In genomic region chr4:4412661-4413372, GRCh38 we compare ENCODE assay signal across 21 cellular contexts. TPM values are rescaled to one million over a fixed set of nuclear protein-coding genes. Genes with fewer than 3 reads are reported as not detected.
DNase-seq lines count a peak whose midpoint lies in the region; ATAC-seq, FAIRE-seq and TF ChIP-seq lines count a peak whose summit lies in the region.
"Had no signal": no experiment of that assay in that cellular context is flagged by ENCODE, and none has a peak within 500 bp of the region (broad histone marks: within the 10 kb centered on the region; RNA-seq: fewer than 3 reads in every experiment).

No MANE protein-coding gene starts in this region.

- peak overlapping the region; percentile 60 for H3K27ac Mint-ChIP-seq in CD8-positive, alpha-beta T cell
- H3K27ac Mint-ChIP-seq in H9, result peak overlapping the region in 2 of 3 experiments; percentile 52 to 54; a peak in 2 of 7 replicates
- H3K27ac Mint-ChIP-seq: IgD-negative memory B cell had no signal

- peaks cover 61% of the 10 kb centered on the region for H3K36me3 Mint-ChIP-seq in CD8-positive, alpha-beta T cell
- peaks cover 0 to 10% (median 6%) of the 10 kb centered on the region in 3 experiments; a peak in 6 of 7 replicates for H3K36me3 Mint-ChIP-seq in H9 (ENCODE audit: insufficient read depth in 1 of 3, low read depth in 3 of 3)

- WGBS in H9 (ENCODE audit: extremely low coverage, insufficient read length, low lambda C conversion rate), result no CpG with 5 or more reads among the region's 18 CpGs

- H3K4me2 ChIP-seq in H9 (ENCODE audit: insufficient read depth, insufficient read length, low read length), result no peak overlapping the region
- H3K4me2 ChIP-seq in osteoblast (ENCODE audit: insufficient read depth, low read length), result no peak overlapping the region

- H2BK20ac ChIP-seq in H9 (ENCODE audit: low read depth, low read length, poor library complexity, severe bottlenecking), result no peak overlapping the region

- H3K9me3 ChIP-seq in CD8-positive, alpha-beta T cell (ENCODE audit: low read length), result no peaks in the 10 kb centered on the region
- H3K9me3 ChIP-seq in H9 (ENCODE audit: control insufficient read depth, low read depth, low read length) (no peaks in the 10 kb centered on the region), kidney (ENCODE audit: control insufficient read depth in 1 of 2, low read length in 2 of 2) (no peaks in the 10 kb centered on the region), osteoblast (ENCODE audit: low read depth, low read length) (no peaks in the 10 kb centered on the region)
- H3K9me3 ChIP-seq: MG63 had no signal

- H3K56ac ChIP-seq in H9 (ENCODE audit: insufficient read length, low read depth, low read length), result no peak overlapping the region

- no peaks in the 10 kb centered on the region for H3K79me2 ChIP-seq in H9 (ENCODE audit: insufficient read depth, low read length)
- no peaks in the 10 kb centered on the region for H3K79me2 ChIP-seq in osteoblast (ENCODE audit: insufficient read depth, low read length)

- no peaks in the 10 kb centered on the region for H3K9me3 Mint-ChIP-seq in CD8-positive, alpha-beta T cell
- peaks cover 0 to 2% of the 10 kb centered on the region in 2 experiments; a peak in 2 of 5 replicates for H3K9me3 Mint-ChIP-seq in H9

- H2AFZ ChIP-seq in H9 (ENCODE audit: low read length) (no peak overlapping the region), osteoblast (ENCODE audit: low read length) (no peak overlapping the region)

- no peaks in the 10 kb centered on the region for H3K79me1 ChIP-seq in H9 (ENCODE audit: insufficient read depth, low read depth, low read length, poor library complexity, severe bottlenecking)

- no peak for FAIRE-seq in kidney (lab: Jason Lieb, UNC)
- FAIRE-seq: G401.6 had no signal

- ATAC-seq in CD8-positive, alpha-beta T cell, result no peak
- no peak for ATAC-seq in esophagus mucosa
- ATAC-seq: HCT116 had no signal

- H4K20me1 ChIP-seq in H9 (ENCODE audit: control insufficient read depth, insufficient read depth, insufficient read length), result no peaks in the 10 kb centered on the region
- no peaks in the 10 kb centered on the region for H4K20me1 ChIP-seq in osteoblast (ENCODE audit: insufficient read depth, low read length)

- H3K23ac ChIP-seq in H9 (ENCODE audit: insufficient read length, low read depth, low read length), result no peak overlapping the region

- CTCF ChIA-PET in CD8-positive, alpha-beta T cell (lab: Charles Lee), result interaction anchor here (1.3 to 2.2 kb wide), 2 partner anchors 12 to 153 kb away, joined by 3 to 8 read pairs; no protein-coding TSS in a partner anchor

- no peak overlapping the region for H2BK12ac ChIP-seq in H9 (ENCODE audit: insufficient read length, low read depth, low read length)

- H3K9ac ChIP-seq in H9 (ENCODE audit: extremely low read depth, insufficient read length, low read length) (no peak overlapping the region), kidney (ENCODE audit: low read length in 2 of 2) (no peak overlapping the region)

- H3K36me3 ChIP-seq in CD8-positive, alpha-beta T cell (ENCODE audit: insufficient read depth, low read length), result peaks cover 11% of the 10 kb centered on the region
- H3K36me3 ChIP-seq in kidney (ENCODE audit: control insufficient read depth in 1 of 2, insufficient read depth in 2 of 2, low read length in 2 of 2) (no peaks in the 10 kb centered on the region), osteoblast (ENCODE audit: insufficient read depth, low read length) (no peaks in the 10 kb centered on the region)
- H3K36me3 ChIP-seq: MG63 had no signal

- H3K4me1 ChIP-seq in CD8-positive, alpha-beta T cell (ENCODE audit: insufficient read depth, low read length), result peaks cover 5% of the 10 kb centered on the region
- H3K4me1 ChIP-seq in H9 (ENCODE audit: insufficient read depth, low read length) (no peaks in the 10 kb centered on the region), kidney (ENCODE audit: control insufficient read depth in 1 of 2, insufficient read depth in 1 of 2, low read depth in 1 of 2, low read length in 2 of 2) (no peaks in the 10 kb centered on the region), osteoblast (ENCODE audit: insufficient read depth, low read length) (no peaks in the 10 kb centered on the region)

- H4K5ac ChIP-seq in H9 (ENCODE audit: insufficient read length, low read depth, low read length), result no peak overlapping the region

- no peak overlapping the region for H2BK15ac ChIP-seq in H9 (ENCODE audit: low read depth, low read length)

- H4K91ac ChIP-seq in H9 (ENCODE audit: insufficient read length, low read depth, low read length), result no peak overlapping the region

- H2BK5ac ChIP-seq in H9 (ENCODE audit: insufficient read length, low read length), result no peak overlapping the region

- no peak overlapping the region for H3K4me3 ChIP-seq in CD8-positive, alpha-beta T cell (ENCODE audit: low read depth, low read length)
- H3K4me3 ChIP-seq in kidney (ENCODE audit: low read length in 2 of 2) (no peak overlapping the region), osteoblast (ENCODE audit: insufficient read depth, low read length) (no peak overlapping the region)
- H3K4me3 ChIP-seq: MG63 had no signal

- no peaks in the 10 kb centered on the region for H3K23me2 ChIP-seq in H9 (ENCODE audit: insufficient read length, low read depth, low read length, poor library complexity, severe bottlenecking)

- H3K27ac ChIP-seq in CD8-positive, alpha-beta T cell (ENCODE audit: low read depth, low read length), result no peak overlapping the region
- H3K27ac ChIP-seq in H9 (ENCODE audit: insufficient read length, low read depth, low read length), result no peak overlapping the region
- no peak overlapping the region for H3K27ac ChIP-seq in kidney (ENCODE audit: low read depth in 2 of 2, low read length in 2 of 2)
- H3K27ac ChIP-seq in osteoblast (ENCODE audit: low read depth, low read length), result no peak overlapping the region
- H3K27ac ChIP-seq: C4-2B had no signal

- no peak overlapping the region for H2AK5ac ChIP-seq in H9 (ENCODE audit: insufficient read length, low read length)

- H3K4me3 Mint-ChIP-seq in CD8-positive, alpha-beta T cell, result no peak overlapping the region
- H3K4me3 Mint-ChIP-seq in H9, result no peak overlapping the region
- H3K4me3 Mint-ChIP-seq: IgD-negative memory B cell had no signal

- no peak for DNase-seq in CD8-positive, alpha-beta T cell
- DNase-seq in H9 (no peak), kidney (peak; percentile 41), osteoblast (ENCODE audit: insufficient read length, low spot score, missing footprints) (peak; percentile 45), GM03348 (ENCODE audit: low spot score) (no peak), inferior parietal cortex (ENCODE audit: extremely low spot score) (no peak)
- DNase-seq: DND-41, Karpas-422, MG63, NCI-H1048, NCI-H1436, NCI-H2081, NCI-H2171 treated with DMSO at 0.1 percent for 48 hours, NCI-H446, NCI-H69, Right ventricle myocardium superior had no signal

- no peak overlapping the region for H3K4ac ChIP-seq in H9 (ENCODE audit: low read depth, low read length)

- intact Hi-C loops in CD8-positive, alpha-beta T cell (cut with DNase I, micrococcal nuclease), result no loop called here
- intact Hi-C loops in kidney (cut with DNase I), result no loop called here

- H2BK120ac ChIP-seq in H9 (ENCODE audit: low read depth, low read length, poor library complexity, severe bottlenecking), result no peak overlapping the region

- H3T11ph ChIP-seq in H9 (ENCODE audit: low read length), result no peak overlapping the region

- POLR2A ChIA-PET in CD8-positive, alpha-beta T cell (lab: Charles Lee), result no interaction called here

- no peak for TF ChIP-seq CTCF in CD8-positive, alpha-beta T cell (IDR thresholded peaks at IDR 0.05)
- no peak for TF ChIP-seq CTCF in H9 (conservative IDR thresholded peaks at IDR 0.05)
- no peak for TF ChIP-seq CTCF in kidney (IDR thresholded peaks at IDR 0.05; ENCODE audit: borderline replicate concordance, extremely low read depth, insufficient read depth)
- TF ChIP-seq CTCF in osteoblast (IDR thresholded peaks at IDR 0.05; ENCODE audit: extremely low read depth, low read depth, low read length), result no peak

- H3K4me1 Mint-ChIP-seq in CD8-positive, alpha-beta T cell (ENCODE audit: low read depth), result peaks cover 16% of the 10 kb centered on the region
- peaks cover 0 to 4% of the 10 kb centered on the region in 2 experiments; a peak in 1 of 4 replicates for H3K4me1 Mint-ChIP-seq in H9
- H3K4me1 Mint-ChIP-seq: IgD-negative memory B cell had no signal

- no peak overlapping the region for H4K8ac ChIP-seq in H9 (replicated peaks; ENCODE audit: insufficient read length, low read depth, low read length)

- no peaks in the 10 kb centered on the region for H3K27me3 Mint-ChIP-seq in CD8-positive, alpha-beta T cell (ENCODE audit: low read depth)
- H3K27me3 Mint-ChIP-seq in H9 (ENCODE audit: low read depth), result no peaks in the 10 kb centered on the region

- no peaks in the 10 kb centered on the region for H3K27me3 ChIP-seq in CD8-positive, alpha-beta T cell (ENCODE audit: insufficient read depth, low read length)
- H3K27me3 ChIP-seq in H9 (ENCODE audit: insufficient read depth, low read length) (no peaks in the 10 kb centered on the region), osteoblast (ENCODE audit: insufficient read depth, low read length) (peaks cover 6% of the 10 kb centered on the region)
- H3K27me3 ChIP-seq: MG63 had no signal

- no peak overlapping the region for H3K18ac ChIP-seq in H9 (ENCODE audit: insufficient read length, low read depth, low read length)

- no peak overlapping the region for H3K14ac ChIP-seq in H9 (ENCODE audit: insufficient read depth, low read length)

RNA-seq across cellular contexts. Expression of gene NSG1, which starts 25.9 kb away (rescaled TPM):
- 10 to 100 TPM; 14.2 to 15.8 TPM for total RNA-seq in CD8-positive, alpha-beta T cell
- total RNA-seq in H9 (2021), result 7.9 and 9.3 TPM in 2 replicates
- 9.5 TPM for total RNA-seq in kidney
- polyA plus RNA-seq in kidney (ENCODE audit: insufficient read depth, low read depth, low replicate concordance), result 4.7 TPM
- total RNA-seq in osteoblast, result not detected in 2 replicates
- 58.5 TPM for total RNA-seq in esophagus mucosa

Comparison
In these comparisons a context has a peak if more than half of its experiments do, and no peak if none do; other contexts are left out.
1. DNase-seq: peak in kidney (single experiment) and osteoblast (single experiment); none in CD8-positive, alpha-beta T cell (0 of 7), H9 (single experiment), GM03348 (single experiment) and inferior parietal cortex (single experiment).